ENCODE assay signal across 12 cellular contexts in genomic region chr6:43883698-43884659, GRCh38.
DNase-seq lines count a peak whose midpoint lies in the region; ATAC-seq and TF ChIP-seq lines count a peak whose summit lies in the region.
"Had no signal": no experiment of that assay in that cellular context is flagged by ENCODE, and none has a peak within 500 bp of the region (broad histone marks: within the 10 kb centered on the region; RNA-seq: fewer than 3 reads in every experiment).

No MANE protein-coding gene starts in this region.

- no peak for TF ChIP-seq CTCF in GM12864 (IDR thresholded peaks at IDR 0.05; ENCODE audit: low read depth, low read length, missing control alignments)

- H3K4me3 ChIP-seq in GM12864 (ENCODE audit: low read depth, low read length): no peak overlapping the region
- H3K4me3 ChIP-seq: dorsolateral prefrontal cortex, heart left ventricle had no signal

- DNase-seq in GM12864 (ENCODE audit: low read depth): peak; percentile 8
- DNase-seq in NOMO-1 (lab: John Stamatoyannopoulos, UW; ENCODE audit: unreplicated experiment in 2 of 2): peak; percentile 88 to 94
- DNase-seq in left kidney (ENCODE audit: low read depth, low spot score): peak; percentile 11
- no peak for DNase-seq in NCI-H187 treated with DMSO at 0.1 percent for 48 hours (lab: John Stamatoyannopoulos, UW)
- DNase-seq in cortex of kidney (lab: John Stamatoyannopoulos, UW): no peak
- DNase-seq: activated CD4-positive, CD25-positive, alpha-beta regulatory T cell; NK-92 treated with Interleukin-12 subunit alpha and Interleukin-12 subunit beta, amount 100 ng/mL, for 24 hours had no signal

- ATAC-seq in GM21737 (IDR thresholded peaks at IDR 0.05; ENCODE audit: unreplicated experiment) (peak; percentile 64), HG03378 (IDR thresholded peaks at IDR 0.05; ENCODE audit: unreplicated experiment) (no peak), GM18907 (IDR thresholded peaks at IDR 0.05; ENCODE audit: unreplicated experiment) (no peak)

Comparison
In these comparisons a context has a peak if more than half of its experiments do, and no peak if none do; other contexts are left out.
1. DNase-seq: peak in GM12864 (single experiment), NOMO-1 (2 of 2) and left kidney (single experiment); none in NCI-H187 treated with DMSO at 0.1 percent for 48 hours (single experiment) and cortex of kidney (single experiment).